In the genomic region with DNA sequence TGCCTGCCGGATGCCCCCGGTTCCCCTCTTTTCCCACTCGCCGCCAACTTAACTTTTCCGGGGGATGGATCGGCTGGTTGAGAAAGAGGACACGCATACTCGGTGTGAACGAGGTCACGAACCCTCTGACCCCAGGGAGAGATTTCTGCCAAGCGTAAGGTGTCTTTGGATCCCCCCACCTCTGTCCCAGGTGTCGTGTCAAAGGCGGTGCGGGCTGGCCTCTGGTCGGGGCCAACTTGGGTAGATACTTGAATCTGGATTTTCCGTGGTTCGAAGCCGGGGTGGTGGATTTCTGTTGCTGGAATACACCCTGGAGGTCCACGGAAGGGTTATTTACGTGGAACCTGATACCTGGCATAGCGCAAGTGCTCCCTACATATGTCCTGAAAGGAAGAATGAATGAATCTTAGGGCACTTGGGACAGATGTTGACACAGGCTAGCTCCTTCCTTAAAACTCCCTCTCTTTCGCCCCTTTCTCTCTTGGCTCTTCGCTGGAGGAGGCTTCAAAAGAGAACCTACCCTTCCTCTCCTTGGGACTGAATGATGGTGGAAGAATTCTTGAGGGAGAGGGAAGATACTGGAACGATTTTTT, we compare ENCODE assay signal across 9 cellular contexts. TPM values are rescaled to one million over a fixed set of nuclear protein-coding genes. Genes with fewer than 3 reads are reported as not detected.
DNase-seq lines count a peak whose midpoint lies in the region; ATAC-seq and TF ChIP-seq lines count a peak whose summit lies in the region.
"Had no signal": no experiment of that assay in that cellular context is flagged by ENCODE, and none has a peak within 500 bp of the region (broad histone marks: within the 10 kb centered on the region; RNA-seq: fewer than 3 reads in every experiment).

No MANE protein-coding gene starts in this region.

- no peak for TF ChIP-seq EP300 in sigmoid colon (IDR thresholded peaks at IDR 0.05)

- ATAC-seq in GM21786 (IDR thresholded peaks at IDR 0.05; ENCODE audit: unreplicated experiment), result no peak
- ATAC-seq in GM18498 (IDR thresholded peaks at IDR 0.05; ENCODE audit: unreplicated experiment), result no peak
- ATAC-seq: PC-3 had no signal

- H3K9me3 ChIP-seq in iPS-15b (ENCODE audit: control insufficient read depth, insufficient read depth, low read length), result no peaks in the 10 kb centered on the region
- no peaks in the 10 kb centered on the region for H3K9me3 ChIP-seq in sigmoid colon

- H3K4me3 Mint-ChIP-seq in activated naive CD8-positive, alpha-beta T cell, result peak overlapping the region; percentile 31

- peaks cover 9% of the 10 kb centered on the region for H3K4me1 Mint-ChIP-seq in activated naive CD8-positive, alpha-beta T cell (ENCODE audit: low read depth)

- intact Hi-C loops in sigmoid colon (cut with DNase I), result no loop called here

- 7 to 18% methylated on average over 24 of the region's 24 CpGs for whole genome bisulfite sequencing in sigmoid colon, 2 donors

- no peaks in the 10 kb centered on the region for H3K36me3 ChIP-seq in iPS-15b (ENCODE audit: control insufficient read depth, insufficient read depth, low read length)
- no peaks in the 10 kb centered on the region for H3K36me3 ChIP-seq in sigmoid colon

- peak; percentile 14 for DNase-seq in GM13977 (ENCODE audit: low spot score)
- DNase-seq in sigmoid colon, result no peak
- DNase-seq in NCI-H1105 (lab: John Stamatoyannopoulos, UW), result no peak
- no peak for DNase-seq in activated effector memory CD4-positive, alpha-beta T cell treated with Interleukin-2 at 50 U/mL for 16 hours
- DNase-seq: PC-3 had no signal

- peaks cover 54% of the 10 kb centered on the region for H3K27me3 Mint-ChIP-seq in activated naive CD8-positive, alpha-beta T cell

- no peak for TF ChIP-seq POLR2A in sigmoid colon (IDR thresholded peaks at IDR 0.05)

- peak overlapping the region; percentile 88 for H3K4me3 ChIP-seq in iPS-15b (ENCODE audit: low read depth, low read length)
- H3K4me3 ChIP-seq in sigmoid colon, result peak overlapping the region; percentile 47 to 67 (median 56)

- H3K27me3 ChIP-seq in iPS-15b (ENCODE audit: control insufficient read depth, insufficient read depth, low read length) (peaks cover 26% of the 10 kb centered on the region), sigmoid colon (peaks cover 0 to 9% (median 4%) of the 10 kb centered on the region in 3 donors)

- in situ Hi-C loops in GM13977 (cut with MboI; ENCODE audit: low pct_unique_long_range_greater_than_20kb, low sequenced_read_pairs, unreplicated experiment), result no loop called here

- no peak overlapping the region for H3K27ac ChIP-seq in sigmoid colon

- TF ChIP-seq CTCF in GM13977 (IDR thresholded peaks at IDR 0.05; ENCODE audit: extremely low read depth, insufficient read depth, missing control alignments) (no peak), sigmoid colon (IDR thresholded peaks at IDR 0.05) (no peak)

- H3K27ac Mint-ChIP-seq in activated naive CD8-positive, alpha-beta T cell, result no peak overlapping the region

- no peak overlapping the region for H3K9ac ChIP-seq in iPS-15b (ENCODE audit: low read depth, low read length)

- H3K36me3 Mint-ChIP-seq in activated naive CD8-positive, alpha-beta T cell, result no peaks in the 10 kb centered on the region

- no peaks in the 10 kb centered on the region for H3K9me3 Mint-ChIP-seq in activated naive CD8-positive, alpha-beta T cell (ENCODE audit: low read depth)

- H3K4me1 ChIP-seq in iPS-15b (ENCODE audit: control insufficient read depth, insufficient read depth, low read length), result peaks cover 3% of the 10 kb centered on the region
- peaks cover 0 to 14% (median 12%) of the 10 kb centered on the region in 4 donors for H3K4me1 ChIP-seq in sigmoid colon

RNA-seq across cellular contexts. Expression of gene DOK5, which starts 1.0 kb away (rescaled TPM):
- total RNA-seq in sigmoid colon, result 1 to 10 TPM; 1.6 to 5.0 (median 2.4) TPM
- polyA plus RNA-seq in sigmoid colon, result under 1 TPM in 2 of 3 donors, not detected in 1; 0.32 to 0.60 TPM
- total RNA-seq: PC-3 had no signal
